8 cellular contexts compared by ENCODE assay signal in genomic region chr13:24580315-24580714, GRCh38.
DNase-seq lines count a peak whose midpoint lies in the region; ATAC-seq and TF ChIP-seq lines count a peak whose summit lies in the region.
"Not testable (repeated sequence)": the region's sequence is repeated elsewhere in the genome, so short reads cannot be mapped to it uniquely, and the experiment has no call there.

No MANE protein-coding gene starts in this region.

- H2AFZ ChIP-seq in Loucy (ENCODE audit: low read length); PC-3 (ENCODE audit: low read length): not testable (repeated sequence)

- not testable (repeated sequence) for H3K9me2 ChIP-seq in Loucy (replicated peaks; ENCODE audit: low read depth, low read length); PC-3 (replicated peaks; ENCODE audit: low read length)

- not testable (repeated sequence) for H3K9ac ChIP-seq in Loucy (ENCODE audit: low read depth, low read length, poor library complexity, severe bottlenecking); PC-3 (ENCODE audit: low read length)
- peak overlapping the region; percentile 62 for H3K9ac ChIP-seq in adipocyte (ENCODE audit: low read length)

- CTCF ChIA-PET in PC-3 (lab: Charles Lee) = interaction anchor here (0.7 kb wide), 1 partner anchor 140 kb away, joined by 3 read pairs; no protein-coding TSS in a partner anchor

- not testable (repeated sequence) for H3K4me2 ChIP-seq in Loucy (ENCODE audit: low read depth, low read length, poor library complexity, severe bottlenecking); PC-3 (ENCODE audit: low read length)

- H3K9me3 ChIP-seq in Loucy (ENCODE audit: insufficient read depth, low read depth, low read length); PC-3 (ENCODE audit: low read length); adipocyte (ENCODE audit: control insufficient read depth, low read length): not testable (repeated sequence)

- not testable (repeated sequence) for H3K27me3 ChIP-seq in Loucy (ENCODE audit: insufficient read depth, low read length, poor library complexity, severe bottlenecking); PC-3 (ENCODE audit: low read length); adipocyte (replicated peaks; ENCODE audit: control insufficient read depth, insufficient read depth, low read length)

- H3F3A ChIP-seq in Loucy (ENCODE audit: low read depth); PC-3 (ENCODE audit: low read length, unreplicated experiment): not testable (repeated sequence)

- TF ChIP-seq CTCF in AG09319 (IDR thresholded peaks at IDR 0.05; ENCODE audit: low read depth, low read length) (peak; percentile 44), GM12864 (IDR thresholded peaks at IDR 0.05; ENCODE audit: low read depth, low read length, missing control alignments) (peak; percentile 37), Loucy (conservative IDR thresholded peaks at IDR 0.05; ENCODE audit: low read length) (peak; percentile 45), PC-3 (conservative IDR thresholded peaks at IDR 0.05; ENCODE audit: low read depth, low read length) (peak; percentile 42; the same call in 1 of the 2 replicates)

- not testable (repeated sequence) for H3K36me3 ChIP-seq in Loucy (ENCODE audit: insufficient read depth, low read length); PC-3 (ENCODE audit: low read depth, low read length); adipocyte (ENCODE audit: control insufficient read depth, insufficient read depth, low read length, severe bottlenecking)

- not testable (repeated sequence) for H3K27ac ChIP-seq in PC-3 (ENCODE audit: low read length)

- H3K4me3 ChIP-seq in GM12864 (ENCODE audit: low read depth, low read length); Loucy (ENCODE audit: low read length, poor library complexity, severe bottlenecking); PC-3 (ENCODE audit: low read length): not testable (repeated sequence)
- peak overlapping the region; percentile 75 for H3K4me3 ChIP-seq in adipocyte (ENCODE audit: low read length)

- not testable (repeated sequence) for H3K79me2 ChIP-seq in Loucy (ENCODE audit: insufficient read depth, low read length); PC-3 (ENCODE audit: low read length)

- intact Hi-C loops in PC-3 (cut with micrococcal nuclease) = loop anchor here (2.0 kb wide), 1 partner anchor 90 kb away; no protein-coding TSS in a partner anchor

- TF ChIP-seq POLR2A in erythroblast (IDR thresholded peaks at IDR 0.05; ENCODE audit: low read length) = not testable (repeated sequence)

- not testable (repeated sequence) for H4K20me1 ChIP-seq in Loucy (ENCODE audit: insufficient read depth, low read length, poor library complexity, severe bottlenecking); PC-3 (ENCODE audit: low read length)

- not testable (repeated sequence) for ATAC-seq in PC-3

- POLR2A ChIA-PET in PC-3 (lab: Charles Lee; ENCODE audit: unreplicated experiment) = not testable (repeated sequence)

- not testable (repeated sequence) for DNase-seq in AG09319 (ENCODE audit: extremely low read depth, low read depth); GM12864 (ENCODE audit: low read depth)
- DNase-seq in PC-3 (peak; percentile 34), adipocyte (ENCODE audit: low read depth) (peak; percentile 32), erythroblast (lab: John Stamatoyannopoulos, UW) (peak; percentile 7 to 13), kidney tubule cell (ENCODE audit: low spot score) (peak; percentile 38), retina (peak; percentile 54)

- not testable (repeated sequence) for H3K4me1 ChIP-seq in Loucy (ENCODE audit: insufficient read depth, low read length, poor library complexity, severe bottlenecking); PC-3 (ENCODE audit: insufficient read depth, low read length); adipocyte (ENCODE audit: control insufficient read depth, insufficient read depth, low read length)

- not testable (repeated sequence) for BruUV-seq in PC-3 (replicated peaks; lab: Mats Ljungman, UMichigan)
